2 cellular contexts compared by ENCODE assay signal in genomic region chr6:56753801-56754200, GRCh38.
A peak's percentile ranks its signal among the peaks of the same experiment; 100 is the strongest.
TF ChIP-seq lines count a peak whose summit lies in the region.

No MANE protein-coding gene starts in this region.

TF ChIP-seq in liver, 16 proteins besides CTCF, POLR2A, EP300 and RAD21:
- no peak for TF ChIP-seq REST (IDR thresholded peaks at IDR 0.05)
- peak; percentile 98 for TF ChIP-seq YY1 (IDR thresholded peaks at IDR 0.05)
- peak; percentile 17 for TF ChIP-seq SP1 (IDR thresholded peaks at IDR 0.05)
- TF ChIP-seq JUND (IDR thresholded peaks at IDR 0.05), result no peak
- no peak for TF ChIP-seq TAF1 (conservative IDR thresholded peaks at IDR 0.05)
- TF ChIP-seq RXRA (IDR thresholded peaks at IDR 0.05), result no peak
- TF ChIP-seq EGR1 (IDR thresholded peaks at IDR 0.05; ENCODE audit: low read depth in 2 of 2), result no peak
- TF ChIP-seq FOXA2 (IDR thresholded peaks at IDR 0.05), result no peak
- TF ChIP-seq ZBTB33 (IDR thresholded peaks at IDR 0.05), result no peak
- TF ChIP-seq HNF4A (conservative IDR thresholded peaks at IDR 0.05), result no peak

TF ChIP-seq in HepG2, 621 proteins besides CTCF, POLR2A, EP300 and RAD21:
- no peak for TF ChIP-seq CSRNP1 (CRISPR knock-in tag; IDR thresholded peaks at IDR 0.05)
- no peak for TF ChIP-seq KLF11 (CRISPR knock-in tag; IDR thresholded peaks at IDR 0.05)
TF ChIP-seq in HepG2: peak in this region for 0.
